14 cellular contexts compared by ENCODE assay signal in the genomic region with DNA sequence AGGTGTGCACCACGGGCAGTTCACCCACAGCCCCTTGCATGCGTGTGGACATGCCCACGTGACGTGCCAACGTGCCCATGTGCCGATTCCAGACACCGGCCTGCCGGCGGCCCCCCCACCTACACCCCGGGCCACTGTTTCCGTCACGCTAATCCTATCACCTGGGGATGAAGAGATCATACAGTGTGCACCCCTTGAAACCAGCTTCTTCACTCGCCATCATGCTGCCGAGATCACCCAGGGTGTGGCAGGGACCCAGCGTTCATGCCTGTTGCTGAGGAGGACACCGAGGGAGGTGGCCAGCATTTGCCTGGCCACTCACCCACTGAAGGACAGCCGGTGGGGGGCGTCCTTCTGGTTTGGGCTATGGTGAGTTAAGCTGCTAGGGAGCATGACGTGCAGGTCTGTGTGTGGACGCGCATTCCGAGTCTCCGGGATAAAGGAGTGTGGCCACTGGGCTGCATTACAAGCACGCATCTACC. TPM values are rescaled to one million over a fixed set of nuclear protein-coding genes. Genes with fewer than 3 reads are reported as not detected.
A peak's percentile ranks its signal among the peaks of the same experiment; 100 is the strongest.
DNase-seq lines count a peak whose midpoint lies in the region; ATAC-seq and TF ChIP-seq lines count a peak whose summit lies in the region.
"Had no signal": no experiment of that assay in that cellular context is flagged by ENCODE, and none has a peak within 500 bp of the region (broad histone marks: within the 10 kb centered on the region; RNA-seq: fewer than 3 reads in every experiment).

No MANE protein-coding gene starts in this region.

- no peaks in the 10 kb centered on the region for H3K9me3 Mint-ChIP-seq in effector memory CD8-positive, alpha-beta T cell
- no peaks in the 10 kb centered on the region for H3K9me3 Mint-ChIP-seq in natural killer cell treated with Interleukin-12 subunit alpha and Interleukin-12 subunit beta and Interleukin-15 and Interleukin-18, amount 100 ng/mL, for 72 hours
- H3K9me3 Mint-ChIP-seq: activated CD4-positive, alpha-beta memory T cell treated with anti-CD3 and anti-CD28 coated beads, Interleukin-2, amount 10 ng/mL, durations not matched to agents 7 days and 5 days; CD4-positive, CD25-positive, alpha-beta regulatory T cell had no signal

- H3K4me3 Mint-ChIP-seq in effector memory CD8-positive, alpha-beta T cell: no peak overlapping the region
- no peak overlapping the region for H3K4me3 Mint-ChIP-seq in natural killer cell treated with Interleukin-12 subunit alpha and Interleukin-12 subunit beta and Interleukin-15 and Interleukin-18, amount 100 ng/mL, for 72 hours
- H3K4me3 Mint-ChIP-seq: activated CD4-positive, alpha-beta memory T cell treated with anti-CD3 and anti-CD28 coated beads, Interleukin-2, amount 10 ng/mL, durations not matched to agents 7 days and 5 days; CD4-positive, CD25-positive, alpha-beta regulatory T cell had no signal

- no peaks in the 10 kb centered on the region for H3K9me3 ChIP-seq in upper lobe of right lung
- H3K9me3 ChIP-seq: colonic mucosa had no signal

- no peak overlapping the region for H3K4me3 ChIP-seq in upper lobe of right lung
- H3K4me3 ChIP-seq: colonic mucosa had no signal

- ATAC-seq in effector memory CD8-positive, alpha-beta T cell (replicated peaks): no peak
- peak in 1 of 2 donors; percentile 18 for ATAC-seq in natural killer cell treated with Interleukin-12 subunit alpha and Interleukin-12 subunit beta and Interleukin-15 and Interleukin-18, amount 100 ng/mL, for 72 hours
- no peak for ATAC-seq in upper lobe of right lung
- no peak for ATAC-seq in GM18867 (IDR thresholded peaks at IDR 0.05; ENCODE audit: unreplicated experiment)

- H3K36me3 Mint-ChIP-seq in effector memory CD8-positive, alpha-beta T cell (ENCODE audit: insufficient read depth): peaks cover 76% of the 10 kb centered on the region
- H3K36me3 Mint-ChIP-seq in natural killer cell treated with Interleukin-12 subunit alpha and Interleukin-12 subunit beta and Interleukin-15 and Interleukin-18, amount 100 ng/mL, for 72 hours: no peaks in the 10 kb centered on the region

- peaks cover 13 to 16% of the 10 kb centered on the region in 2 donors for H3K4me1 Mint-ChIP-seq in effector memory CD8-positive, alpha-beta T cell (ENCODE audit: low read depth in 2 of 2)
- H3K4me1 Mint-ChIP-seq in natural killer cell treated with Interleukin-12 subunit alpha and Interleukin-12 subunit beta and Interleukin-15 and Interleukin-18, amount 100 ng/mL, for 72 hours (ENCODE audit: low read depth in 2 of 2): peaks cover 0 to 28% of the 10 kb centered on the region in 2 donors

- no peaks in the 10 kb centered on the region for H3K27me3 ChIP-seq in upper lobe of right lung
- H3K27me3 ChIP-seq: colonic mucosa had no signal

- H3K27ac Mint-ChIP-seq in effector memory CD8-positive, alpha-beta T cell: peak overlapping the region; percentile 82 to 88
- peak overlapping the region in 1 of 2 donors; percentile 67 for H3K27ac Mint-ChIP-seq in natural killer cell treated with Interleukin-12 subunit alpha and Interleukin-12 subunit beta and Interleukin-15 and Interleukin-18, amount 100 ng/mL, for 72 hours
- H3K27ac Mint-ChIP-seq: activated CD4-positive, alpha-beta memory T cell treated with anti-CD3 and anti-CD28 coated beads, Interleukin-2, amount 10 ng/mL, durations not matched to agents 7 days and 5 days had no signal

- H3K27me3 Mint-ChIP-seq in effector memory CD8-positive, alpha-beta T cell: no peaks in the 10 kb centered on the region
- no peaks in the 10 kb centered on the region for H3K27me3 Mint-ChIP-seq in natural killer cell treated with Interleukin-12 subunit alpha and Interleukin-12 subunit beta and Interleukin-15 and Interleukin-18, amount 100 ng/mL, for 72 hours
- H3K27me3 Mint-ChIP-seq: activated CD4-positive, alpha-beta memory T cell treated with anti-CD3 and anti-CD28 coated beads, Interleukin-2, amount 10 ng/mL, durations not matched to agents 7 days and 5 days; CD4-positive, CD25-positive, alpha-beta regulatory T cell had no signal

- intact Hi-C loops in upper lobe of right lung (cut with DNase I): no loop called here

- DNase-seq in activated effector memory CD4-positive, alpha-beta T cell treated with anti-CD3 and anti-CD28 coated beads, Interleukin-2, amount 50 U/mL, for 16 hours: peak; percentile 59
- DNase-seq in activated effector memory CD4-positive, alpha-beta T cell treated with Interleukin-2 at 50 U/mL for 16 hours: no peak
- DNase-seq in effector memory CD8-positive, alpha-beta T cell: no peak
- DNase-seq in natural killer cell treated with Interleukin-12 subunit alpha and Interleukin-12 subunit beta and Interleukin-15 and Interleukin-18, amount 100 ng/mL, for 72 hours (ENCODE audit: low spot score): peak; percentile 37
- DNase-seq in upper lobe of right lung (peak; percentile 50), NOMO-1 treated with dmso at 0.1 percent for 144 hours (lab: John Stamatoyannopoulos, UW; ENCODE audit: unreplicated experiment) (no peak)
- DNase-seq in activated CD4-positive, CD25-positive, alpha-beta regulatory T cell (lab: John Stamatoyannopoulos, UW): no peak
- DNase-seq: activated CD4-positive, alpha-beta memory T cell treated with anti-CD3 and anti-CD28 coated beads, Interleukin-2, amount 10 ng/mL, durations not matched to agents 7 days and 5 days; CD4-positive, CD25-positive, alpha-beta regulatory T cell; colonic mucosa; glutamatergic neuron; NCI-H1436; NCI-H446 had no signal

- peaks cover 81% of the 10 kb centered on the region for H3K36me3 ChIP-seq in upper lobe of right lung

- H3K4me1 ChIP-seq in upper lobe of right lung: peaks cover 21% of the 10 kb centered on the region
- H3K4me1 ChIP-seq: colonic mucosa had no signal

- no peak for TF ChIP-seq CTCF in upper lobe of right lung (IDR thresholded peaks at IDR 0.05)

- H3K27ac ChIP-seq in upper lobe of right lung: no peak overlapping the region
- H3K27ac ChIP-seq: colonic mucosa had no signal

RNA-seq across cellular contexts. Expression of a gene that starts 14.1 kb away (rescaled TPM):
- total RNA-seq in natural killer cell treated with Interleukin-12 subunit alpha and Interleukin-12 subunit beta and Interleukin-15 and Interleukin-18, amount 100 ng/mL, for 72 hours: 100 to 1,000 TPM; 109 to 245 TPM
- 169 TPM for total RNA-seq in upper lobe of right lung

RNA-seq across cellular contexts. Expression of a gene that starts 54.8 kb away (rescaled TPM):
- total RNA-seq in natural killer cell treated with Interleukin-12 subunit alpha and Interleukin-12 subunit beta and Interleukin-15 and Interleukin-18, amount 100 ng/mL, for 72 hours: 10 to 100 TPM; 60.1 to 93.7 TPM
- total RNA-seq in upper lobe of right lung: 63.2 TPM

Comparison
In these comparisons a context has a peak if more than half of its experiments do, and no peak if none do; other contexts are left out.
1. DNase-seq: peak in activated effector memory CD4-positive, alpha-beta T cell treated with anti-CD3 and anti-CD28 coated beads, Interleukin-2, amount 50 U/mL, for 16 hours (single experiment), natural killer cell treated with Interleukin-12 subunit alpha and Interleukin-12 subunit beta and Interleukin-15 and Interleukin-18, amount 100 ng/mL, for 72 hours (single experiment) and upper lobe of right lung (single experiment); none in activated effector memory CD4-positive, alpha-beta T cell treated with Interleukin-2 at 50 U/mL for 16 hours (single experiment), effector memory CD8-positive, alpha-beta T cell (0 of 3), NOMO-1 treated with dmso at 0.1 percent for 144 hours (single experiment) and activated CD4-positive, CD25-positive, alpha-beta regulatory T cell (0 of 4).